19 cellular contexts compared by ENCODE assay signal in genomic region chr5:174789596-174789995, GRCh38.
"Had no signal": no experiment of that assay in that cellular context is flagged by ENCODE, and none has a peak within 500 bp of the region (broad histone marks: within the 10 kb centered on the region; RNA-seq: fewer than 3 reads in every experiment).

No MANE protein-coding gene starts in this region.

- H2AFZ ChIP-seq: hepatocyte had no signal

- H3K79me2 ChIP-seq: hepatocyte had no signal

- ATAC-seq: esophagus mucosa, foreskin keratinocyte, gastroesophageal sphincter, heart left ventricle, left cardiac atrium, left lung, left ventricle myocardium superior, lower lobe of right lung had no signal

- H3K4me1 ChIP-seq: foreskin keratinocyte, left lung, lower lobe of right lung had no signal

- H3K27me3 ChIP-seq: foreskin keratinocyte, hepatocyte had no signal

- H3K4me3 ChIP-seq: coronary artery, dorsolateral prefrontal cortex, gastroesophageal sphincter, heart left ventricle, hepatocyte, left lung, lower lobe of right lung had no signal

- H3K36me3 ChIP-seq: gastroesophageal sphincter, heart left ventricle, left lung, lower lobe of right lung had no signal

- H3K9me3 ChIP-seq: lower lobe of right lung had no signal

- H3K4me2 ChIP-seq: hepatocyte had no signal

- DNase-seq: dermis blood vessel endothelial cell; dorsolateral prefrontal cortex; effector memory CD4-positive, alpha-beta T cell; endodermal cell; erythroblast; foreskin keratinocyte; heart left ventricle; immature natural killer cell; left cardiac atrium; left lung; left ventricle myocardium superior; lower lobe of right lung; mesenchymal stem cell; midbrain had no signal

- H3K27ac ChIP-seq: coronary artery, dorsolateral prefrontal cortex, epithelial cell of prostate, foreskin keratinocyte, gastroesophageal sphincter, heart left ventricle, hepatocyte, left lung, lower lobe of right lung had no signal
